Comparison of ENCODE assay signal across 8 cellular contexts in the genomic region with DNA sequence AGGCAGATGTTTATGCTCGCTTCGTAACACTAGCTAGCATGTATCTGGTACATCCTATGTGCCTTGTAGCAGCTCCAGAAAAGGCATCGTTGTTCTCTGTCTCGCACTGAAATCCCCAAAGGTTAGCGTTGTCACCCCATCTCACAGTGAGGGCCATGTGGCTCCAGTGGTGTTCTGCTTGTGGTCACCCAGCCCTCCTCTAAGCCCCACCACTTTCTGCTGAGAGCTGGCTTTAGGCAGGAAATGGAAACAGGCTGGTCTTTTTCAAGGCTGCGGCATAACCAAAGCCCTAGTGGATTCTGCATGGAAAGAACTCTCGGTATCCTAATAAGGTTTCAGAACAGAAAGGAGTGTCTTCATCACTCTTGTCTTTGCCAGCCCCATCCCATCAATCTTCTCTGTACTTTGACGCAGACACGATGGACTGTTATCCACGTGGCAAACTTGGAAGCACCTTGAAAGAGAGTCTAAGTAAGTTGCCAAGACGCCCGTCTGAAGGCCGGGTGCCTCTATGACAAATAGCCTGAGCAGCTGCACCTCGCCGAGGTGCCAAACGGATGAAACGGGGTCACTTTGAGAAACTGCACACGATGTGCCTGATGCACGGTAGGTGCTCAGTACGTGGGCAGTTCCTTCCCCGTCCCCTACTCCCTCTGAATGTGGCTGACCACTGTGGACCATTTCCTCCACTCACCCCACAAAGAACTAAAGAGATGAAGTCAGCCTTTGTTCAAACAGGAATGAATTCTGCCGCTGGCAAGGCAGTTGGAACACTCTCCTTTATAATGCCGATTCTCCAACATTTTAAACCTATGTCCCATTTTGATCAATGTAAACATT.
DNase-seq lines count a peak whose midpoint lies in the region; ATAC-seq and TF ChIP-seq lines count a peak whose summit lies in the region.

No MANE protein-coding gene starts in this region.

- peak overlapping the region; percentile 68 to 75 for H3K27ac ChIP-seq in coronary artery
- H3K27ac ChIP-seq in RWPE1: no peak overlapping the region

- H3K4me3 ChIP-seq in coronary artery: peak overlapping the region; percentile 27

- DNase-seq in coronary artery (ENCODE audit: low spot score) (peak; percentile 84), pons (ENCODE audit: low spot score) (peak; percentile 66), RWPE1 (ENCODE audit: low spot score) (no peak), germinal center (ENCODE audit: low spot score) (no peak)

- CTCF ChIA-PET in RWPE1 (lab: Yijun Ruan, JAX): no interaction called here

- POLR2A ChIA-PET in RWPE1 (lab: Yijun Ruan, JAX; ENCODE audit: low non-redundant PET): no interaction called here

- no peak for TF ChIP-seq CTCF in coronary artery (IDR thresholded peaks at IDR 0.05)
- TF ChIP-seq CTCF in RWPE1 (conservative IDR thresholded peaks at IDR 0.05; ENCODE audit: low read depth): no peak

- ATAC-seq in GM19023 (IDR thresholded peaks at IDR 0.05; ENCODE audit: unreplicated experiment) (peak; percentile 25), HG03520 (IDR thresholded peaks at IDR 0.05; ENCODE audit: unreplicated experiment) (peak; percentile 23), GM18873 (IDR thresholded peaks at IDR 0.05; ENCODE audit: low FRiP score, unreplicated experiment) (no peak), GM21717 (IDR thresholded peaks at IDR 0.05; ENCODE audit: unreplicated experiment) (no peak)

Comparison
In these comparisons a context has a peak if more than half of its experiments do, and no peak if none do; other contexts are left out.
1. ATAC-seq: peak in GM19023 (single experiment) and HG03520 (single experiment); none in GM18873 (single experiment) and GM21717 (single experiment).
2. DNase-seq: peak in coronary artery (single experiment) and pons (single experiment); none in RWPE1 (single experiment) and germinal center (single experiment).